Comparison of ENCODE assay signal across 1 cellular context in genomic region chr1:154753426-154753825, GRCh38.
TF ChIP-seq lines count a peak whose summit lies in the region.

No MANE protein-coding gene starts in this region.

TF ChIP-seq in H1, 55 proteins besides CTCF, POLR2A, EP300 and RAD21:
- TF ChIP-seq NRF1 (IDR thresholded peaks at IDR 0.05; ENCODE audit: low read depth, low read length) (no peak), KDM4A (IDR thresholded peaks at IDR 0.05; ENCODE audit: low read depth, low read length, severe bottlenecking) (no peak), USF2 (IDR thresholded peaks at IDR 0.05; ENCODE audit: low read length) (no peak)
